Comparison of ENCODE assay signal across 19 cellular contexts in genomic region chr16:12437761-12438440, GRCh38.
"Had no signal": no experiment of that assay in that cellular context is flagged by ENCODE, and none has a peak within 500 bp of the region (broad histone marks: within the 10 kb centered on the region; RNA-seq: fewer than 3 reads in every experiment).

No MANE protein-coding gene starts in this region.

- DNase-seq: activated CD4-positive, alpha-beta T cell treated with anti-CD3 and anti-CD28 coated beads, Interleukin-2, amount 10 ng/mL, durations not matched to agents 7 days and 5 days; activated CD8-positive, alpha-beta memory T cell treated with anti-CD3 and anti-CD28 coated beads, Interleukin-2, amount 10 ng/mL, durations not matched to agents 7 days and 5 days; activated CD8-positive, alpha-beta T cell treated with anti-CD3 and anti-CD28 coated beads for 36 hours; activated T-cell treated with anti-CD3 and anti-CD28 coated beads for 4 hours; aorta; effector CD4-positive, alpha-beta T cell; foreskin melanocyte; left lung; midbrain; natural killer cell; stimulated activated CD4-positive, alpha-beta T cell treated with anti-CD3 and anti-CD28 coated beads, Interleukin-1b, Interleukin-23, amount 100 ng/mL, for 48 hours; testis had no signal

- H3K36me3 ChIP-seq: left lung, prostate gland, vagina had no signal

- H3K27ac Mint-ChIP-seq: activated CD4-positive, alpha-beta T cell treated with anti-CD3 and anti-CD28 coated beads, Interleukin-2, amount 10 ng/mL, durations not matched to agents 7 days and 5 days; activated CD8-positive, alpha-beta memory T cell treated with anti-CD3 and anti-CD28 coated beads, Interleukin-2, amount 10 ng/mL, durations not matched to agents 7 days and 5 days; activated CD8-positive, alpha-beta T cell treated with anti-CD3 and anti-CD28 coated beads for 36 hours; activated T-helper 1 cell treated with anti-CD3 and anti-CD28 coated beads, Interleukin-12 subunit alpha, Interleukin-12 subunit beta, Interleukin-2, Interleukin-4 antibody, amounts not matched to agents 30 ng/mL and 10 ng/mL and 1 ng/mL, durations not matched to agents 14 hours and 24 hours and 36 hours; dendritic cell treated with granulocyte-macrophage colony-stimulating factor and Interleukin-4, amounts not matched to agents 40 ng/mL and 50 ng/mL, for 4 days; T-helper 1 cell treated with Interleukin-12 subunit alpha and Interleukin-12 subunit beta and Interleukin-4 antibody, amounts not matched to agents 30 μg/mL and 1 μg/mL, for 36 hours; type B pancreatic cell had no signal

- H3K4me3 ChIP-seq: left lung, prostate gland, testis, vagina had no signal

- H3K27me3 ChIP-seq: left lung, testis, vagina had no signal

- H3K27me3 Mint-ChIP-seq: activated CD4-positive, alpha-beta T cell treated with anti-CD3 and anti-CD28 coated beads, Interleukin-2, amount 10 ng/mL, durations not matched to agents 7 days and 5 days; activated CD8-positive, alpha-beta memory T cell treated with anti-CD3 and anti-CD28 coated beads, Interleukin-2, amount 10 ng/mL, durations not matched to agents 7 days and 5 days; activated CD8-positive, alpha-beta T cell treated with anti-CD3 and anti-CD28 coated beads for 36 hours; dendritic cell treated with granulocyte-macrophage colony-stimulating factor and Interleukin-4, amounts not matched to agents 40 ng/mL and 50 ng/mL, for 4 days; type B pancreatic cell had no signal

- H3K4me3 Mint-ChIP-seq: activated CD4-positive, alpha-beta T cell treated with anti-CD3 and anti-CD28 coated beads, Interleukin-2, amount 10 ng/mL, durations not matched to agents 7 days and 5 days; activated CD8-positive, alpha-beta memory T cell treated with anti-CD3 and anti-CD28 coated beads, Interleukin-2, amount 10 ng/mL, durations not matched to agents 7 days and 5 days; activated CD8-positive, alpha-beta T cell treated with anti-CD3 and anti-CD28 coated beads for 36 hours; activated T-helper 1 cell treated with anti-CD3 and anti-CD28 coated beads, Interleukin-12 subunit alpha, Interleukin-12 subunit beta, Interleukin-2, Interleukin-4 antibody, amounts not matched to agents 30 ng/mL and 10 ng/mL and 1 ng/mL, durations not matched to agents 14 hours and 24 hours and 36 hours; brain; dendritic cell treated with granulocyte-macrophage colony-stimulating factor and Interleukin-4, amounts not matched to agents 40 ng/mL and 50 ng/mL, for 4 days; natural killer cell; T-helper 1 cell treated with Interleukin-12 subunit alpha and Interleukin-12 subunit beta and Interleukin-4 antibody, amounts not matched to agents 30 μg/mL and 1 μg/mL, for 36 hours; type B pancreatic cell had no signal

- H3K9me3 ChIP-seq: left lung, prostate gland, testis, vagina had no signal

- H3K27ac ChIP-seq: left lung, prostate gland, testis, vagina had no signal

- H3K4me1 Mint-ChIP-seq: activated CD4-positive, alpha-beta T cell treated with anti-CD3 and anti-CD28 coated beads, Interleukin-2, amount 10 ng/mL, durations not matched to agents 7 days and 5 days; activated CD8-positive, alpha-beta memory T cell treated with anti-CD3 and anti-CD28 coated beads, Interleukin-2, amount 10 ng/mL, durations not matched to agents 7 days and 5 days had no signal

- H3K4me1 ChIP-seq: left lung, prostate gland, testis, vagina had no signal

- H3K36me3 Mint-ChIP-seq: activated CD8-positive, alpha-beta memory T cell treated with anti-CD3 and anti-CD28 coated beads, Interleukin-2, amount 10 ng/mL, durations not matched to agents 7 days and 5 days; natural killer cell; type B pancreatic cell had no signal

- ATAC-seq: activated CD8-positive, alpha-beta memory T cell treated with anti-CD3 and anti-CD28 coated beads, Interleukin-2, amount 10 ng/mL, durations not matched to agents 7 days and 5 days; activated CD8-positive, alpha-beta T cell treated with anti-CD3 and anti-CD28 coated beads for 36 hours; left lung; natural killer cell had no signal

- H3K9me3 Mint-ChIP-seq: activated CD4-positive, alpha-beta T cell treated with anti-CD3 and anti-CD28 coated beads, Interleukin-2, amount 10 ng/mL, durations not matched to agents 7 days and 5 days; activated T-helper 1 cell treated with anti-CD3 and anti-CD28 coated beads, Interleukin-12 subunit alpha, Interleukin-12 subunit beta, Interleukin-2, Interleukin-4 antibody, amounts not matched to agents 30 ng/mL and 10 ng/mL and 1 ng/mL, durations not matched to agents 14 hours and 24 hours and 36 hours; dendritic cell treated with granulocyte-macrophage colony-stimulating factor and Interleukin-4, amounts not matched to agents 40 ng/mL and 50 ng/mL, for 4 days; natural killer cell; type B pancreatic cell had no signal
